In genomic region chr15:97979131-97979502, GRCh38 we compare ENCODE assay signal across 16 cellular contexts.
"Had no signal": no experiment of that assay in that cellular context is flagged by ENCODE, and none has a peak within 500 bp of the region (broad histone marks: within the 10 kb centered on the region; RNA-seq: fewer than 3 reads in every experiment).

No MANE protein-coding gene starts in this region.

- H3K9me3 ChIP-seq: heart right ventricle, lower lobe of right lung, tibial nerve, uterus had no signal

- DNase-seq: activated CD8-positive, alpha-beta memory T cell treated with anti-CD3 and anti-CD28 coated beads, Interleukin-2, amount 50 U/mL, for 4 hours; activated effector memory CD4-positive, alpha-beta T cell treated with Interleukin-2 at 50 U/mL for 16 hours; activated naive CD4-positive, alpha-beta T cell treated with anti-CD3 and anti-CD28 coated beads, Interleukin-2, amount 10 ng/mL, durations not matched to agents 7 days and 5 days; activated naive CD8-positive, alpha-beta T cell treated with anti-CD3 and anti-CD28 coated beads, Interleukin-2, amount 50 U/mL, for 24 hours; activated T-cell treated with anti-CD3 and anti-CD28 coated beads, Interleukin-2, amount 50 U/mL, for 48 hours; aorta; heart right ventricle; left cardiac atrium; lower lobe of right lung; nucleus accumbens; posterior cingulate gyrus; stimulated activated naive CD4-positive, alpha-beta T cell; uterus had no signal

- H3K27me3 ChIP-seq: tibial nerve, uterus had no signal

- H3K4me3 ChIP-seq: coronary artery, heart right ventricle, lower lobe of right lung, tibial nerve, uterus had no signal

- H3K4me1 ChIP-seq: lower lobe of right lung, tibial nerve, uterus had no signal

- H3K27ac ChIP-seq: coronary artery, heart right ventricle, lower lobe of right lung, tibial nerve, uterus had no signal

- H3K36me3 ChIP-seq: uterus had no signal

- ATAC-seq: activated naive CD8-positive, alpha-beta T cell treated with anti-CD3 and anti-CD28 coated beads, Interleukin-2, amount 50 U/mL, for 24 hours; natural killer cell treated with Interleukin-12 subunit alpha and Interleukin-12 subunit beta and Interleukin-15 and Interleukin-18, amount 100 ng/mL, for 72 hours had no signal
